In genomic region chr10:67077376-67077775, GRCh38 we compare ENCODE assay signal across 36 cellular contexts.
"Had no signal": no experiment of that assay in that cellular context is flagged by ENCODE, and none has a peak within 500 bp of the region (broad histone marks: within the 10 kb centered on the region; RNA-seq: fewer than 3 reads in every experiment).

No MANE protein-coding gene starts in this region.

- DNase-seq: activated CD4-positive, alpha-beta T cell treated with anti-CD3 and anti-CD28 coated beads for 48 hours; activated CD4-positive, alpha-beta T cell treated with anti-CD3 and anti-CD28 coated beads, Interleukin-2, amount 50 U/mL, for 48 hours; activated CD8-positive, alpha-beta memory T cell treated with anti-CD3 and anti-CD28 coated beads for 24 hours; activated effector memory CD4-positive, alpha-beta T cell treated with Interleukin-2 at 50 U/mL for 16 hours; activated naive CD4-positive, alpha-beta T cell treated with Interleukin-2 at 50 U/mL for 16 hours; adrenal gland; brain microvascular endothelial cell; central memory CD4-positive, alpha-beta T cell; dermis blood vessel endothelial cell; effector CD4-positive, alpha-beta T cell; esophagus squamous epithelium; gastrocnemius medialis; head of caudate nucleus; hypothalamus; immature natural killer cell; kidney; left colon; naive B cell; nephron progenitor cell; ovary; retina; stimulated activated CD4-positive, alpha-beta T cell treated with anti-CD3 and anti-CD28 coated beads, Interleukin-15, amount 100 ng/mL, for 24 hours; stimulated activated CD4-positive, alpha-beta T cell treated with anti-CD3 and anti-CD28 coated beads, Interleukin-2, amount 100 ng/mL, for 24 hours; stimulated activated naive B cell treated with anti-CD40 and anti-IgM and Interleukin-4, amounts not matched to agents 10 μg/mL and 1 μg/mL and 100 μg/mL, for 72 hours; stomach; T-helper 1 cell; thyroid gland; upper lobe of right lung had no signal

- H3K4me3 ChIP-seq: adrenal gland, ascending aorta, esophagus squamous epithelium, gastrocnemius medialis, ovary, stomach, thyroid gland, upper lobe of right lung had no signal

- H3K36me3 ChIP-seq: adrenal gland, ascending aorta, brain microvascular endothelial cell, esophagus squamous epithelium, gastrocnemius medialis, neutrophil, ovary, stomach, thyroid gland, upper lobe of right lung had no signal

- H3K4me1 Mint-ChIP-seq: immature natural killer cell; naive B cell; nephron progenitor cell; stimulated activated naive B cell treated with anti-CD40 and anti-IgM and Interleukin-4, amounts not matched to agents 10 μg/mL and 1 μg/mL and 100 μg/mL, for 72 hours had no signal

- H3K27ac Mint-ChIP-seq: activated naive CD8-positive, alpha-beta T cell; immature natural killer cell; mesothelial cell of epicardium; naive B cell; nephron progenitor cell; progenitor cell of endocrine pancreas; stimulated activated naive B cell treated with anti-CD40 and anti-IgM and Interleukin-4, amounts not matched to agents 10 μg/mL and 1 μg/mL and 100 μg/mL, for 72 hours had no signal

- H3K27me3 Mint-ChIP-seq: activated naive CD8-positive, alpha-beta T cell; naive B cell; progenitor cell of endocrine pancreas; stimulated activated naive B cell treated with anti-CD40 and anti-IgM and Interleukin-4, amounts not matched to agents 10 μg/mL and 1 μg/mL and 100 μg/mL, for 72 hours had no signal

- H3K9me3 Mint-ChIP-seq: mesothelial cell of epicardium; nephron progenitor cell; stimulated activated naive B cell treated with anti-CD40 and anti-IgM and Interleukin-4, amounts not matched to agents 10 μg/mL and 1 μg/mL and 100 μg/mL, for 72 hours had no signal

- ATAC-seq: activated CD4-positive, CD25-positive, alpha-beta regulatory T cell treated with anti-CD3 and anti-CD28 coated beads, Interleukin-2, amount 50 U/mL, for 24 hours; gastrocnemius medialis; left colon; stimulated activated naive B cell treated with anti-CD40 and anti-IgM and Interleukin-4, amounts not matched to agents 10 μg/mL and 1 μg/mL and 100 μg/mL, for 72 hours; upper lobe of right lung had no signal

- H3K9me3 ChIP-seq: adrenal gland, ascending aorta, esophagus squamous epithelium, gastrocnemius medialis, neutrophil, ovary, stomach, thyroid gland, upper lobe of right lung had no signal

- H3K4me1 ChIP-seq: adrenal gland, ascending aorta, esophagus squamous epithelium, thyroid gland, upper lobe of right lung had no signal

- H3K4me3 Mint-ChIP-seq: activated naive CD8-positive, alpha-beta T cell; immature natural killer cell; mesothelial cell of epicardium; naive B cell; nephron progenitor cell; stimulated activated naive B cell treated with anti-CD40 and anti-IgM and Interleukin-4, amounts not matched to agents 10 μg/mL and 1 μg/mL and 100 μg/mL, for 72 hours had no signal

- H3K27ac ChIP-seq: adrenal gland, ascending aorta, brain microvascular endothelial cell, epithelial cell of prostate, esophagus squamous epithelium, gastrocnemius medialis, neutrophil, ovary, stomach, thyroid gland, upper lobe of right lung had no signal

- H3K36me3 Mint-ChIP-seq: activated naive CD8-positive, alpha-beta T cell; immature natural killer cell; mesothelial cell of epicardium; naive B cell; stimulated activated naive B cell treated with anti-CD40 and anti-IgM and Interleukin-4, amounts not matched to agents 10 μg/mL and 1 μg/mL and 100 μg/mL, for 72 hours had no signal

- FAIRE-seq: kidney, TTC549 had no signal

- H3K27me3 ChIP-seq: adrenal gland, ascending aorta, brain microvascular endothelial cell, esophagus squamous epithelium, gastrocnemius medialis, neutrophil, ovary, stomach, thyroid gland, upper lobe of right lung had no signal
